Comparison of ENCODE assay signal across 1 cellular context in the genomic region with DNA sequence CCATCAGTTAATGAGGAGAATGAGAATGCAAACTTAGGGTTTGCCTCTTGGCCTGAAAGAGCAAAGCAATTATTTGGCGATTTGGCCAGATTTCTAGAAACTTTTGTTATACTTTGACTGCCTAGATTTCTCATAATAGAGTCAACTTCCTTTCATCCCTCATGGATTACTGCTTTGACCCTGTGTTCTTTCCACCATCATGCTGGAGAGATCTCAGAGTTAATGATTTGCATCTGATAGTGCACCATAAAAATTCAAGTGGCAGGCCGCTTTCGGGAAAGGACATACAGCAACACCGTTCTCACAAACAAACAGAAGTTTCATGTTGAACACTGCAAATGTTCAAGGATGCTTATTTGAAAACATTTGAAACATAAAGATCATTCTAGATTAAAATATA.
TF ChIP-seq lines count a peak whose summit lies in the region.

No MANE protein-coding gene starts in this region.

TF ChIP-seq in liver, 16 proteins besides CTCF, POLR2A, EP300 and RAD21 (continued from another document):
- TF ChIP-seq, protein P1, sequence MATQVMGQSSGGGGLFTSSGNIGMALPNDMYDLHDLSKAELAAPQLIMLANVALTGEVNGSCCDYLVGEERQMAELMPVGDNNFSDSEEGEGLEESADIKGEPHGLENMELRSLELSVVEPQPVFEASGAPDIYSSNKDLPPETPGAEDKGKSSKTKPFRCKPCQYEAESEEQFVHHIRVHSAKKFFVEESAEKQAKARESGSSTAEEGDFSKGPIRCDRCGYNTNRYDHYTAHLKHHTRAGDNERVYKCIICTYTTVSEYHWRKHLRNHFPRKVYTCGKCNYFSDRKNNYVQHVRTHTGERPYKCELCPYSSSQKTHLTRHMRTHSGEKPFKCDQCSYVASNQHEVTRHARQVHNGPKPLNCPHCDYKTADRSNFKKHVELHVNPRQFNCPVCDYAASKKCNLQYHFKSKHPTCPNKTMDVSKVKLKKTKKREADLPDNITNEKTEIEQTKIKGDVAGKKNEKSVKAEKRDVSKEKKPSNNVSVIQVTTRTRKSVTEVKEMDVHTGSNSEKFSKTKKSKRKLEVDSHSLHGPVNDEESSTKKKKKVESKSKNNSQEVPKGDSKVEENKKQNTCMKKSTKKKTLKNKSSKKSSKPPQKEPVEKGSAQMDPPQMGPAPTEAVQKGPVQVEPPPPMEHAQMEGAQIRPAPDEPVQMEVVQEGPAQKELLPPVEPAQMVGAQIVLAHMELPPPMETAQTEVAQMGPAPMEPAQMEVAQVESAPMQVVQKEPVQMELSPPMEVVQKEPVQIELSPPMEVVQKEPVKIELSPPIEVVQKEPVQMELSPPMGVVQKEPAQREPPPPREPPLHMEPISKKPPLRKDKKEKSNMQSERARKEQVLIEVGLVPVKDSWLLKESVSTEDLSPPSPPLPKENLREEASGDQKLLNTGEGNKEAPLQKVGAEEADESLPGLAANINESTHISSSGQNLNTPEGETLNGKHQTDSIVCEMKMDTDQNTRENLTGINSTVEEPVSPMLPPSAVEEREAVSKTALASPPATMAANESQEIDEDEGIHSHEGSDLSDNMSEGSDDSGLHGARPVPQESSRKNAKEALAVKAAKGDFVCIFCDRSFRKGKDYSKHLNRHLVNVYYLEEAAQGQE (IDR thresholded peaks at IDR 0.05) = no peak
- TF ChIP-seq TAF1 (conservative IDR thresholded peaks at IDR 0.05) (no peak), HNF4A (conservative IDR thresholded peaks at IDR 0.05) (peak in 1 of 2 donors; percentile 57)
